32 cellular contexts compared by ENCODE assay signal in genomic region chr2:145887915-145888314, GRCh38.
"Had no signal": no experiment of that assay in that cellular context is flagged by ENCODE, and none has a peak within 500 bp of the region (broad histone marks: within the 10 kb centered on the region; RNA-seq: fewer than 3 reads in every experiment).

No MANE protein-coding gene starts in this region.

- H3K9me3 Mint-ChIP-seq: naive B cell; neural progenitor cell; stimulated activated memory B cell treated with anti-CD40 and anti-IgM and Interleukin-4, amounts not matched to agents 10 μg/mL and 1 μg/mL and 100 μg/mL, for 72 hours; stimulated activated naive CD8-positive, alpha-beta T cell treated with anti-CD3 and anti-CD28 coated beads, Interleukin-15, amount 100 ng/mL, for 72 hours had no signal

- H3K27me3 ChIP-seq: neural progenitor cell, neutrophil, pancreas, right lobe of liver, sigmoid colon, spleen, suprapubic skin, testis, tibial artery, transverse colon, upper lobe of right lung, uterus had no signal

- H3K27ac ChIP-seq: neural progenitor cell, neutrophil, pancreas, prostate gland, right lobe of liver, sigmoid colon, skin epidermis, spleen, suprapubic skin, testis, tibial artery, transverse colon, upper lobe of right lung, uterus had no signal

- DNase-seq: naive B cell; naive thymus-derived CD8-positive, alpha-beta T cell; nucleus accumbens; pancreas; retina; right cardiac atrium; right lobe of liver; sigmoid colon; spleen; stimulated activated CD4-positive, alpha-beta T cell treated with anti-CD3 and anti-CD28 coated beads, Interleukin-12 subunit alpha, Interleukin-12 subunit beta, amount 100 ng/mL, for 4 hours; stimulated activated CD4-positive, alpha-beta T cell treated with anti-CD3 and anti-CD28 coated beads, Interleukin-1b, Interleukin-23, amount 100 ng/mL, for 48 hours; stimulated activated CD4-positive, alpha-beta T cell treated with anti-CD3 and anti-CD28 coated beads, Interleukin-4, amount 100 ng/mL, for 1 hour; stimulated activated CD4-positive, alpha-beta T cell treated with anti-CD3 and anti-CD28 coated beads, Interleukin-4, amount 100 ng/mL, for 4 hours; stimulated activated CD8-positive, alpha-beta memory T cell treated with anti-CD3 and anti-CD28 coated beads, Interleukin-4, amount 100 ng/mL, for 48 hours; stimulated activated naive CD4-positive, alpha-beta T cell; stimulated activated naive CD8-positive, alpha-beta T cell treated with anti-CD3 and anti-CD28 coated beads, Interleukin-15, amount 100 ng/mL, for 72 hours; stimulated activated naive CD8-positive, alpha-beta T cell treated with anti-CD3 and anti-CD28 coated beads, Interleukin-15, Interleukin-2, amounts not matched to agents 100 U/mL and 50 U/mL, for 24 hours; substantia nigra; testis; tibial artery; transverse colon; upper lobe of right lung; uterus had no signal

- H3K4me3 Mint-ChIP-seq: naive B cell; naive thymus-derived CD8-positive, alpha-beta T cell; natural killer cell treated with Interleukin-12 subunit alpha and Interleukin-12 subunit beta and Interleukin-15 and Interleukin-18, amount 100 ng/mL, for 72 hours; neural progenitor cell; stimulated activated memory B cell treated with anti-CD40 and anti-IgM and Interleukin-4, amounts not matched to agents 10 μg/mL and 1 μg/mL and 100 μg/mL, for 72 hours; stimulated activated naive CD8-positive, alpha-beta T cell treated with anti-CD3 and anti-CD28 coated beads, Interleukin-15, amount 100 ng/mL, for 72 hours; type B pancreatic cell had no signal

- H3K36me3 ChIP-seq: neural progenitor cell, neutrophil, pancreas, prostate gland, right lobe of liver, sigmoid colon, spleen, suprapubic skin, tibial artery, transverse colon, upper lobe of right lung, uterus had no signal

- H3K9me3 ChIP-seq: neutrophil, pancreas, prostate gland, right lobe of liver, sigmoid colon, spleen, suprapubic skin, testis, tibial artery, transverse colon, upper lobe of right lung, uterus had no signal

- H3K9ac ChIP-seq: neural progenitor cell had no signal

- H2AFZ ChIP-seq: neural progenitor cell had no signal

- H3K4me1 ChIP-seq: neural progenitor cell, pancreas, prostate gland, right lobe of liver, sigmoid colon, spleen, suprapubic skin, testis, tibial artery, transverse colon, upper lobe of right lung, uterus had no signal

- H3K4me2 ChIP-seq: neural progenitor cell, smooth muscle cell had no signal

- H3K27ac Mint-ChIP-seq: naive B cell; naive thymus-derived CD8-positive, alpha-beta T cell; natural killer cell treated with Interleukin-12 subunit alpha and Interleukin-12 subunit beta and Interleukin-15 and Interleukin-18, amount 100 ng/mL, for 72 hours; neural progenitor cell; stimulated activated memory B cell treated with anti-CD40 and anti-IgM and Interleukin-4, amounts not matched to agents 10 μg/mL and 1 μg/mL and 100 μg/mL, for 72 hours; stimulated activated naive CD8-positive, alpha-beta T cell treated with anti-CD3 and anti-CD28 coated beads, Interleukin-15, amount 100 ng/mL, for 72 hours; type B pancreatic cell had no signal

- H3K36me3 Mint-ChIP-seq: naive B cell; naive thymus-derived CD8-positive, alpha-beta T cell; natural killer cell treated with Interleukin-12 subunit alpha and Interleukin-12 subunit beta and Interleukin-15 and Interleukin-18, amount 100 ng/mL, for 72 hours; neural progenitor cell; stimulated activated memory B cell treated with anti-CD40 and anti-IgM and Interleukin-4, amounts not matched to agents 10 μg/mL and 1 μg/mL and 100 μg/mL, for 72 hours; type B pancreatic cell had no signal

- H3K27me3 Mint-ChIP-seq: naive thymus-derived CD8-positive, alpha-beta T cell; natural killer cell treated with Interleukin-12 subunit alpha and Interleukin-12 subunit beta and Interleukin-15 and Interleukin-18, amount 100 ng/mL, for 72 hours; stimulated activated memory B cell treated with anti-CD40 and anti-IgM and Interleukin-4, amounts not matched to agents 10 μg/mL and 1 μg/mL and 100 μg/mL, for 72 hours; stimulated activated naive CD8-positive, alpha-beta T cell treated with anti-CD3 and anti-CD28 coated beads, Interleukin-15, amount 100 ng/mL, for 72 hours; type B pancreatic cell had no signal

- H3K4me3 ChIP-seq: neural progenitor cell, pancreas, prostate gland, right lobe of liver, sigmoid colon, skin epidermis, smooth muscle cell, spleen, suprapubic skin, testis, tibial artery, transverse colon, upper lobe of right lung, uterus had no signal

- H3K4me1 Mint-ChIP-seq: naive B cell; naive thymus-derived CD8-positive, alpha-beta T cell; neural progenitor cell; stimulated activated memory B cell treated with anti-CD40 and anti-IgM and Interleukin-4, amounts not matched to agents 10 μg/mL and 1 μg/mL and 100 μg/mL, for 72 hours; stimulated activated naive CD8-positive, alpha-beta T cell treated with anti-CD3 and anti-CD28 coated beads, Interleukin-15, amount 100 ng/mL, for 72 hours had no signal
